ENCODE assay signal across 1 cellular context in genomic region chr5:154447074-154447725, GRCh38.
TF ChIP-seq lines count a peak whose summit lies in the region.

No MANE protein-coding gene starts in this region.

TF ChIP-seq in liver, 16 proteins besides CTCF, POLR2A, EP300 and RAD21 (continued from another document):
- TF ChIP-seq RXRA (IDR thresholded peaks at IDR 0.05) (no peak), NR2F2 (IDR thresholded peaks at IDR 0.05) (no peak), GABPA (IDR thresholded peaks at IDR 0.05 in 1 of 2, conservative IDR thresholded peaks at IDR 0.05 in 1 of 2) (no peak)
